ENCODE assay signal across 1 cellular context in genomic region chr14:100213956-100214767, GRCh38.
TF ChIP-seq lines count a peak whose summit lies in the region.

No MANE protein-coding gene starts in this region.

TF ChIP-seq in HepG2, 621 proteins besides CTCF, POLR2A, EP300 and RAD21 (continued from another document):
- TF ChIP-seq ZNF142 (CRISPR knock-in tag; IDR thresholded peaks at IDR 0.05) (peak; percentile 86; the same call in 1 of the 2 replicates), ZNF737 (CRISPR knock-in tag; IDR thresholded peaks at IDR 0.05; ENCODE audit: borderline replicate concordance) (no peak), ZNF724P (CRISPR knock-in tag; IDR thresholded peaks at IDR 0.05; ENCODE audit: borderline replicate concordance) (0 out of 2 replicates have a peak, but pooled peaks have one; percentile 74), KLF12 (CRISPR knock-in tag; IDR thresholded peaks at IDR 0.05; ENCODE audit: borderline replicate concordance) (peak; percentile 96), ZFAT (CRISPR knock-in tag; conservative IDR thresholded peaks at IDR 0.05) (0 out of 2 replicates have a peak, but pooled peaks have one; percentile 63), ZNF382 (CRISPR knock-in tag; IDR thresholded peaks at IDR 0.05; ENCODE audit: borderline replicate concordance) (no peak), NONO (IDR thresholded peaks at IDR 0.05) (no peak), NONO (CRISPR knock-in tag; conservative IDR thresholded peaks at IDR 0.05) (peak; percentile 66; the same call in 1 of the 2 replicates), SNRNP70 (IDR thresholded peaks at IDR 0.05; ENCODE audit: low read depth, low read length) (no peak), RARA (CRISPR knock-in tag; IDR thresholded peaks at IDR 0.05) (no peak), HNRNPUL1 (IDR thresholded peaks at IDR 0.05; ENCODE audit: low read depth, low read length) (no peak), HDAC1 (CRISPR knock-in tag; IDR thresholded peaks at IDR 0.05) (no peak; the same call in 1 of the 2 replicates), SRF (IDR thresholded peaks at IDR 0.05; ENCODE audit: low read depth, low read length) (no peak), ZNF687 (CRISPR knock-in tag; IDR thresholded peaks at IDR 0.05) (peak; percentile 96), ZNF543 (CRISPR knock-in tag; IDR thresholded peaks at IDR 0.05) (peak; percentile 65; the same call in 1 of the 2 replicates), ZNF576 (CRISPR knock-in tag; IDR thresholded peaks at IDR 0.05) (no peak), LCORL (IDR thresholded peaks at IDR 0.05) (no peak), LCORL (CRISPR knock-in tag; IDR thresholded peaks at IDR 0.05) (no peak), ZBTB10 (CRISPR knock-in tag; IDR thresholded peaks at IDR 0.05; ENCODE audit: borderline replicate concordance) (0 out of 2 replicates have a peak, but pooled peaks have one; percentile 50), ZNF18 (CRISPR knock-in tag; IDR thresholded peaks at IDR 0.05; ENCODE audit: insufficient replicate concordance) (peak; percentile 24), HOXD1 (CRISPR knock-in tag; IDR thresholded peaks at IDR 0.05) (peak; percentile 46; the same call in 1 of the 2 replicates), REL (CRISPR knock-in tag; conservative IDR thresholded peaks at IDR 0.05) (peak; percentile 83; the same call in 1 of the 2 replicates), PCBP2 (optimal IDR thresholded peaks at IDR 0.05; ENCODE audit: low read depth, low read length, poor library complexity, severe bottlenecking) (no peak), TEAD3 (CRISPR knock-in tag; optimal IDR thresholded peaks at IDR 0.05; ENCODE audit: borderline replicate concordance) (peak; percentile 43), TFDP1 (CRISPR knock-in tag; IDR thresholded peaks at IDR 0.05; ENCODE audit: borderline replicate concordance) (peak; percentile 64; the same call in 1 of the 2 replicates), ZBTB3 (CRISPR knock-in tag; IDR thresholded peaks at IDR 0.05; ENCODE audit: borderline replicate concordance, low read depth) (no peak; the same call in 1 of the 2 replicates)
